Comparison of ENCODE assay signal across 1 cellular context in genomic region chr20:23688684-23689398, GRCh38.
TF ChIP-seq lines count a peak whose summit lies in the region.

Gene CST4 (minus strand): TSS chr20:23689038. CDS start chr20:23688969, 69 bp downstream.

TF ChIP-seq in HepG2, 621 proteins besides CTCF, POLR2A, EP300 and RAD21:
- peak; percentile 85 for TF ChIP-seq ZNF263 (CRISPR knock-in tag; IDR thresholded peaks at IDR 0.05)
